8 cellular contexts compared by ENCODE assay signal in genomic region chr13:100392709-100393630, GRCh38.
DNase-seq lines count a peak whose midpoint lies in the region; ATAC-seq and TF ChIP-seq lines count a peak whose summit lies in the region.

No MANE protein-coding gene starts in this region.

- DNase-seq in Caco-2 (peak; percentile 77 to 85), glomerular visceral epithelial cell (ENCODE audit: extremely low spot score) (peak; percentile 94), sigmoid colon (peak; percentile 94), NCI-H128 (lab: John Stamatoyannopoulos, UW; ENCODE audit: unreplicated experiment) (no peak)
- DNase-seq in activated T-helper 2 cell treated with anti-CD3 and anti-CD28 coated beads, Interferon-gamma antibody, Interleukin-2, Interleukin-4, amounts not matched to agents 10 μg/mL and 5 μg/mL and 100 μg/mL, durations not matched to agents 14 hours and 24 hours and 36 hours (ENCODE audit: low spot score): peak; percentile 41

- no peaks in the 10 kb centered on the region for H3K9me3 ChIP-seq in Caco-2
- H3K9me3 ChIP-seq in OCI-LY3 (ENCODE audit: insufficient read depth, low read length): no peaks in the 10 kb centered on the region
- no peaks in the 10 kb centered on the region for H3K9me3 ChIP-seq in sigmoid colon

- intact Hi-C loops in Caco-2 (cut with micrococcal nuclease; ENCODE audit: unreplicated experiment) (no loop called here), sigmoid colon (cut with DNase I) (no loop called here)
- intact Hi-C loops in activated T-helper 2 cell treated with anti-CD3 and anti-CD28 coated beads, Interferon-gamma antibody, Interleukin-2, Interleukin-4, amounts not matched to agents 10 μg/mL and 5 μg/mL and 100 μg/mL, durations not matched to agents 14 hours and 24 hours and 36 hours (cut with micrococcal nuclease): loop anchor here (2.0 to 5.0 kb wide), 3 partner anchors 78 to 1181 kb away; partner anchors contain the start of gene PCCA

- CTCF ChIA-PET in Caco-2 (lab: Charles Lee): interaction anchor here (0.6 kb wide), 1 partner anchor 1055 kb away, joined by 4 read pairs; no protein-coding TSS in a partner anchor

- H2AFZ ChIP-seq in OCI-LY3 (ENCODE audit: low read depth, low read length): no peak overlapping the region

- no peaks in the 10 kb centered on the region for H3K4me1 Mint-ChIP-seq in Caco-2 (ENCODE audit: low read depth, unreplicated experiment)
- peaks cover 30% of the 10 kb centered on the region for H3K4me1 Mint-ChIP-seq in activated T-helper 2 cell treated with anti-CD3 and anti-CD28 coated beads, Interferon-gamma antibody, Interleukin-2, Interleukin-4, amounts not matched to agents 10 μg/mL and 5 μg/mL and 100 μg/mL, durations not matched to agents 14 hours and 24 hours and 36 hours (ENCODE audit: low read depth)

- H3K36me3 Mint-ChIP-seq in Caco-2 (ENCODE audit: insufficient read depth, unreplicated experiment): peaks cover 7% of the 10 kb centered on the region
- H3K36me3 Mint-ChIP-seq in activated T-helper 2 cell treated with anti-CD3 and anti-CD28 coated beads, Interferon-gamma antibody, Interleukin-2, Interleukin-4, amounts not matched to agents 10 μg/mL and 5 μg/mL and 100 μg/mL, durations not matched to agents 14 hours and 24 hours and 36 hours (ENCODE audit: low read depth): no peaks in the 10 kb centered on the region

- H3K27me3 ChIP-seq in Caco-2 (replicated peaks; ENCODE audit: control insufficient read depth, insufficient read depth, low read length) (no peaks in the 10 kb centered on the region), OCI-LY3 (ENCODE audit: low read depth, low read length) (no peaks in the 10 kb centered on the region), sigmoid colon (no peaks in the 10 kb centered on the region)

- H3K4me2 ChIP-seq in OCI-LY3 (ENCODE audit: low read length): peak overlapping the region; percentile 21

- POLR2A ChIA-PET in Caco-2 (lab: Charles Lee): no interaction called here

- H4K20me1 ChIP-seq in OCI-LY3 (ENCODE audit: insufficient read depth, low read length): no peaks in the 10 kb centered on the region

- H3K4me1 ChIP-seq in Caco-2: peaks cover 16% of the 10 kb centered on the region
- peaks cover 20% of the 10 kb centered on the region for H3K4me1 ChIP-seq in OCI-LY3 (ENCODE audit: low read length)
- H3K4me1 ChIP-seq in sigmoid colon: peaks cover 0 to 13% (median 8%) of the 10 kb centered on the region in 4 donors

- TSS peak; percentile 32 for BruUV-seq in Caco-2 (replicated peaks; lab: Mats Ljungman, UMichigan)

- no peak for TF ChIP-seq EP300 in sigmoid colon (IDR thresholded peaks at IDR 0.05)

- ATAC-seq in HG02588 (IDR thresholded peaks at IDR 0.05; ENCODE audit: unreplicated experiment) (peak; percentile 64), GM19324 (IDR thresholded peaks at IDR 0.05; ENCODE audit: low FRiP score, unreplicated experiment) (no peak)

- no peak overlapping the region for H3K27ac ChIP-seq in OCI-LY3 (ENCODE audit: low read length)
- peak overlapping the region; percentile 45 to 65 (median 60) for H3K27ac ChIP-seq in sigmoid colon

- no peaks in the 10 kb centered on the region for H3K27me3 Mint-ChIP-seq in Caco-2 (ENCODE audit: insufficient read depth, unreplicated experiment)
- no peaks in the 10 kb centered on the region for H3K27me3 Mint-ChIP-seq in activated T-helper 2 cell treated with anti-CD3 and anti-CD28 coated beads, Interferon-gamma antibody, Interleukin-2, Interleukin-4, amounts not matched to agents 10 μg/mL and 5 μg/mL and 100 μg/mL, durations not matched to agents 14 hours and 24 hours and 36 hours (ENCODE audit: low read depth)

- H3K4me3 Mint-ChIP-seq in Caco-2 (ENCODE audit: unreplicated experiment): no peak overlapping the region
- H3K4me3 Mint-ChIP-seq in activated T-helper 2 cell treated with anti-CD3 and anti-CD28 coated beads, Interferon-gamma antibody, Interleukin-2, Interleukin-4, amounts not matched to agents 10 μg/mL and 5 μg/mL and 100 μg/mL, durations not matched to agents 14 hours and 24 hours and 36 hours (ENCODE audit: low read depth): peak overlapping the region; percentile 11

- 79 to 82% methylated on average over 12 of the region's 12 CpGs for WGBS in sigmoid colon, 2 donors

- TF ChIP-seq CTCF in Caco-2 (IDR thresholded peaks at IDR 0.05; ENCODE audit: insufficient read depth in 1 of 2, low read depth in 1 of 2, low read length in 1 of 2, severe bottlenecking in 1 of 2, unreplicated experiment in 1 of 2) (no peak), OCI-LY3 (IDR thresholded peaks at IDR 0.05; ENCODE audit: low read depth, low read length) (no peak), sigmoid colon (IDR thresholded peaks at IDR 0.05) (no peak)

- H3K79me2 ChIP-seq in OCI-LY3 (ENCODE audit: low read length): no peaks in the 10 kb centered on the region

- no peaks in the 10 kb centered on the region for H3K9me3 Mint-ChIP-seq in Caco-2 (ENCODE audit: unreplicated experiment)
- H3K9me3 Mint-ChIP-seq in activated T-helper 2 cell treated with anti-CD3 and anti-CD28 coated beads, Interferon-gamma antibody, Interleukin-2, Interleukin-4, amounts not matched to agents 10 μg/mL and 5 μg/mL and 100 μg/mL, durations not matched to agents 14 hours and 24 hours and 36 hours: no peaks in the 10 kb centered on the region

- H3K4me3 ChIP-seq in Caco-2 (ENCODE audit: low read depth, low read length) (no peak overlapping the region), OCI-LY3 (ENCODE audit: low read length) (no peak overlapping the region), sigmoid colon (no peak overlapping the region)

- TF ChIP-seq POLR2A in sigmoid colon (IDR thresholded peaks at IDR 0.05): no peak

- no peak overlapping the region for H3K9ac ChIP-seq in OCI-LY3 (ENCODE audit: low read length)

- H3K27ac Mint-ChIP-seq in Caco-2 (ENCODE audit: unreplicated experiment): peak overlapping the region; percentile 75
- peak overlapping the region; percentile 67 for H3K27ac Mint-ChIP-seq in activated T-helper 2 cell treated with anti-CD3 and anti-CD28 coated beads, Interferon-gamma antibody, Interleukin-2, Interleukin-4, amounts not matched to agents 10 μg/mL and 5 μg/mL and 100 μg/mL, durations not matched to agents 14 hours and 24 hours and 36 hours

- H3K36me3 ChIP-seq in Caco-2 (ENCODE audit: control insufficient read depth, insufficient read depth, low read length) (no peaks in the 10 kb centered on the region; the same call in 1 of the 2 replicates), OCI-LY3 (replicated peaks; ENCODE audit: low read depth, low read length) (no peaks in the 10 kb centered on the region), sigmoid colon (no peaks in the 10 kb centered on the region)
